Comparison of ENCODE assay signal across 24 cellular contexts in genomic region chr11:121864660-121865059, GRCh38.
DNase-seq lines count a peak whose midpoint lies in the region; ATAC-seq and TF ChIP-seq lines count a peak whose summit lies in the region.
"Had no signal": no experiment of that assay in that cellular context is flagged by ENCODE, and none has a peak within 500 bp of the region (broad histone marks: within the 10 kb centered on the region; RNA-seq: fewer than 3 reads in every experiment).

No MANE protein-coding gene starts in this region.

- H3K4me3 Mint-ChIP-seq in progenitor cell of endocrine pancreas (ENCODE audit: low read depth) (no peak overlapping the region), MCF 10A (ENCODE audit: unreplicated experiment) (no peak overlapping the region)
- H3K4me3 Mint-ChIP-seq: activated CD4-positive, alpha-beta T cell treated with anti-CD3 and anti-CD28 coated beads, Interleukin-2, amount 10 ng/mL, durations not matched to agents 7 days and 5 days; activated T-cell treated with anti-CD3 and anti-CD28 coated beads, Interleukin-2, amount 50 U/mL, for 72 hours; B cell; memory B cell had no signal

- peak; percentile 5 for TF ChIP-seq CTCF in cardiac muscle cell (IDR thresholded peaks at IDR 0.05; ENCODE audit: low read depth, low read length)
- peak; percentile 13 for TF ChIP-seq CTCF in foreskin keratinocyte (conservative IDR thresholded peaks at IDR 0.05)
- no peak for TF ChIP-seq CTCF in progenitor cell of endocrine pancreas (IDR thresholded peaks at IDR 0.05; ENCODE audit: unreplicated experiment)
- no peak for TF ChIP-seq CTCF in MCF 10A (IDR thresholded peaks at IDR 0.05; ENCODE audit: unreplicated experiment)
- TF ChIP-seq CTCF in MM.1S (IDR thresholded peaks at IDR 0.05; ENCODE audit: low read length): no peak

- H3K27ac Mint-ChIP-seq in progenitor cell of endocrine pancreas: no peak overlapping the region
- no peak overlapping the region for H3K27ac Mint-ChIP-seq in MCF 10A (ENCODE audit: low read depth, unreplicated experiment)
- H3K27ac Mint-ChIP-seq: activated CD4-positive, alpha-beta T cell treated with anti-CD3 and anti-CD28 coated beads, Interleukin-2, amount 10 ng/mL, durations not matched to agents 7 days and 5 days; activated T-cell treated with anti-CD3 and anti-CD28 coated beads, Interleukin-2, amount 50 U/mL, for 72 hours; B cell; memory B cell; neural progenitor cell had no signal

- H3K27me3 Mint-ChIP-seq in progenitor cell of endocrine pancreas (no peaks in the 10 kb centered on the region), MCF 10A (ENCODE audit: insufficient read depth, unreplicated experiment) (no peaks in the 10 kb centered on the region)
- H3K27me3 Mint-ChIP-seq: activated CD4-positive, alpha-beta T cell treated with anti-CD3 and anti-CD28 coated beads, Interleukin-2, amount 10 ng/mL, durations not matched to agents 7 days and 5 days; B cell; memory B cell had no signal

- H3F3A ChIP-seq in MM.1S (ENCODE audit: insufficient read depth, low read length): no peaks in the 10 kb centered on the region

- no peak overlapping the region for H2AFZ ChIP-seq in MM.1S (ENCODE audit: low read length)
- H2AFZ ChIP-seq: neural progenitor cell had no signal

- H3K9me3 Mint-ChIP-seq in progenitor cell of endocrine pancreas (ENCODE audit: low read depth): peaks cover 11% of the 10 kb centered on the region
- H3K9me3 Mint-ChIP-seq in MCF 10A (ENCODE audit: unreplicated experiment): no peaks in the 10 kb centered on the region
- H3K9me3 Mint-ChIP-seq: activated CD4-positive, alpha-beta T cell treated with anti-CD3 and anti-CD28 coated beads, Interleukin-2, amount 10 ng/mL, durations not matched to agents 7 days and 5 days; activated T-cell treated with anti-CD3 and anti-CD28 coated beads, Interleukin-2, amount 50 U/mL, for 72 hours had no signal

- no peak overlapping the region for H3K4me3 ChIP-seq in cardiac muscle cell
- no peak overlapping the region for H3K4me3 ChIP-seq in MM.1S (ENCODE audit: low read length)
- H3K4me3 ChIP-seq: breast epithelium, HAP-1, neural progenitor cell had no signal

- POLR2A ChIA-PET in MCF 10A (lab: Yijun Ruan, JAX): interaction anchor here (1.1 kb wide), 1 partner anchor 23 kb away, joined by 3 read pairs; no protein-coding TSS in a partner anchor

- DNase-seq in cardiac muscle cell (ENCODE audit: low read depth in 1 of 2, low spot score in 1 of 2): no peak
- no peak for DNase-seq in left ventricle myocardium superior
- DNase-seq in RPMI7951 (ENCODE audit: low read depth): peak; percentile 35
- DNase-seq in foreskin keratinocyte: no peak
- no peak for DNase-seq in progenitor cell of endocrine pancreas (ENCODE audit: low spot score, unreplicated experiment)
- no peak for DNase-seq in MCF 10A (ENCODE audit: unreplicated experiment)
- DNase-seq in NCI-H2196 (lab: John Stamatoyannopoulos, UW; ENCODE audit: unreplicated experiment): no peak
- no peak for DNase-seq in MM.1S
- DNase-seq: activated CD4-positive, alpha-beta T cell treated with anti-CD3 and anti-CD28 coated beads, Interleukin-2, amount 10 ng/mL, durations not matched to agents 7 days and 5 days; activated naive CD4-positive, alpha-beta T cell treated with Interleukin-2 at 50 U/mL for 16 hours; activated T-cell treated with anti-CD3 and anti-CD28 coated beads, Interleukin-2, amount 50 U/mL, for 72 hours; DMS79; Kasumi-1; NCI-H2107; NCI-H510A; NK-92 treated with Interleukin-12 subunit alpha and Interleukin-12 subunit beta, amount 100 ng/mL, for 24 hours; stimulated activated CD8-positive, alpha-beta memory T cell treated with anti-CD3 and anti-CD28 coated beads, Interleukin-4, amount 100 ng/mL, for 48 hours; trophoblast cell; WERI-Rb-1 had no signal

- H3K36me3 Mint-ChIP-seq in progenitor cell of endocrine pancreas (ENCODE audit: insufficient read depth) (no peaks in the 10 kb centered on the region), MCF 10A (ENCODE audit: insufficient read depth, unreplicated experiment) (no peaks in the 10 kb centered on the region)
- H3K36me3 Mint-ChIP-seq: memory B cell had no signal

- H3K4me1 ChIP-seq in cardiac muscle cell (ENCODE audit: low read depth) (no peaks in the 10 kb centered on the region), foreskin keratinocyte (no peaks in the 10 kb centered on the region), MM.1S (ENCODE audit: low read length) (no peaks in the 10 kb centered on the region)
- H3K4me1 ChIP-seq: breast epithelium, HAP-1, neural progenitor cell had no signal

- H3K9ac ChIP-seq in MM.1S (ENCODE audit: low read length): no peak overlapping the region
- H3K9ac ChIP-seq: neural progenitor cell had no signal

- H3K27me3 ChIP-seq in cardiac muscle cell: no peaks in the 10 kb centered on the region
- no peaks in the 10 kb centered on the region for H3K27me3 ChIP-seq in foreskin keratinocyte
- no peaks in the 10 kb centered on the region for H3K27me3 ChIP-seq in MM.1S (replicated peaks; ENCODE audit: insufficient read depth, low read length)
- H3K27me3 ChIP-seq: breast epithelium, neural progenitor cell had no signal

- H3K36me3 ChIP-seq in cardiac muscle cell (no peaks in the 10 kb centered on the region), MM.1S (replicated peaks; ENCODE audit: insufficient read depth, low read length) (no peaks in the 10 kb centered on the region)
- H3K36me3 ChIP-seq: breast epithelium, HAP-1, neural progenitor cell, WERI-Rb-1 had no signal

- H3K27ac ChIP-seq in cardiac muscle cell (no peak overlapping the region), foreskin keratinocyte (no peak overlapping the region), MM.1S (ENCODE audit: low read length) (no peak overlapping the region)
- H3K27ac ChIP-seq: breast epithelium, neural progenitor cell, WERI-Rb-1 had no signal

- peaks cover 5% of the 10 kb centered on the region for H3K4me1 Mint-ChIP-seq in progenitor cell of endocrine pancreas (ENCODE audit: low read depth)
- no peaks in the 10 kb centered on the region for H3K4me1 Mint-ChIP-seq in MCF 10A (ENCODE audit: insufficient read depth, unreplicated experiment)
- H3K4me1 Mint-ChIP-seq: activated CD4-positive, alpha-beta T cell treated with anti-CD3 and anti-CD28 coated beads, Interleukin-2, amount 10 ng/mL, durations not matched to agents 7 days and 5 days; B cell; memory B cell; neural progenitor cell had no signal

- H3K4me2 ChIP-seq in MM.1S (ENCODE audit: low read depth, low read length): no peak overlapping the region
- H3K4me2 ChIP-seq: neural progenitor cell had no signal

- intact Hi-C loops in left ventricle myocardium superior (cut with micrococcal nuclease): no loop called here
- intact Hi-C loops in MCF 10A (cut with micrococcal nuclease): no loop called here

- H3K9me2 ChIP-seq in MM.1S (replicated peaks; ENCODE audit: insufficient read depth, low read length): no peaks in the 10 kb centered on the region

- H3K9me3 ChIP-seq in cardiac muscle cell (ENCODE audit: low read depth) (no peaks in the 10 kb centered on the region), MM.1S (replicated peaks; ENCODE audit: insufficient read depth, low read length) (no peaks in the 10 kb centered on the region)
- H3K9me3 ChIP-seq: HAP-1 had no signal

- BruUV-seq in MCF 10A (replicated peaks; lab: Mats Ljungman, UMichigan): no TSS peak

- no peaks in the 10 kb centered on the region for H4K20me1 ChIP-seq in MM.1S (ENCODE audit: insufficient read depth, low read length)

- no peak for ATAC-seq in left ventricle myocardium superior
- ATAC-seq in foreskin keratinocyte: no peak
- ATAC-seq: activated T-cell treated with anti-CD3 and anti-CD28 coated beads, Interleukin-2, amount 50 U/mL, for 72 hours had no signal

- H3K79me2 ChIP-seq in MM.1S (ENCODE audit: low read length): no peaks in the 10 kb centered on the region

- CTCF ChIA-PET in MCF 10A (lab: Yijun Ruan, JAX): interaction anchor here (0.6 to 1.0 kb wide), 2 partner anchors 13 to 216 kb away, joined by 3 read pairs; no protein-coding TSS in a partner anchor

Comparison
In these comparisons a context has a peak if more than half of its experiments do, and no peak if none do; other contexts are left out.
1. CTCF ChIP-seq: peak in cardiac muscle cell (single experiment) and foreskin keratinocyte (single experiment); none in progenitor cell of endocrine pancreas (single experiment), MCF 10A (single experiment) and MM.1S (single experiment).